ENCODE assay signal across 20 cellular contexts in the genomic region with DNA sequence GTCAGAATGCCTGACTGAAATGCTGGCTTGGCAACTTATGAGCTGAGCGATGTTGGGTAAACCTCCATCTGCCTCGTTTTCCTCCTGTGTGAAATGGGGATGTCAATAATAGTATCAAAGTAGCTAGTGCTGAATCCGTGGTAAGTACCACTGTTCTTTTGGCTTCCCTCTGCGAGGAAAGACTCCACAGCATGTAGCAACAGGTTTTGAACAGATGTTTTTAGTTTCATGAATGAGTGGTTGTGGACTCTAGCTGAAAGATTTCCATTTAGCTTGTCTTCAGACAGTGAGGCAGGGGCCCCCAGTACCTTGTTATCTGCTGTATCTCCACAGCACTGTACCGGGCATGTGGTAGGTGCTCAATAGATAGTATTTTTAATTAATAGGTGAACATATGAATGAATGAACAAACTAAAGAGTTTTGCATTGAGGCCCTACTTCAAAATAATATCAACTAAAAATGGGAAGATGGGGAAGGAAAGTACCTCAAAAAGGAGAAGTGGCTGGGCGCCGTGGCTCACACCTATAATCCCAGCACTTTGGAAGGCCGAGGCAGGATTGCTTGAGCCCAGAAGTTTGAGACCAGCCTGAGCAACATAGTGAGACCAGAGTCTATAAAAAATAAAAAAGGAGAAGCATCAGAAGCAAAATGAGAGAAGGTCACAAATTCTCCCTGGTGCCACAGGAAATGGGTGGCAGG. TPM values are rescaled to one million over a fixed set of nuclear protein-coding genes. Genes with fewer than 3 reads are reported as not detected.
DNase-seq lines count a peak whose midpoint lies in the region; ATAC-seq, FAIRE-seq and TF ChIP-seq lines count a peak whose summit lies in the region.
"Had no signal": no experiment of that assay in that cellular context is flagged by ENCODE, and none has a peak within 500 bp of the region (broad histone marks: within the 10 kb centered on the region; RNA-seq: fewer than 3 reads in every experiment).

No MANE protein-coding gene starts in this region.

- no peaks in the 10 kb centered on the region for H3K36me3 ChIP-seq in K562 (ENCODE audit: control insufficient read depth, insufficient read depth, low read length)
- peaks cover 0 to 6% of the 10 kb centered on the region in 2 experiments for H3K36me3 ChIP-seq in keratinocyte (ENCODE audit: control insufficient read depth in 2 of 2, extremely low read depth in 1 of 2, insufficient read depth in 2 of 2, low read length in 2 of 2)
- H3K36me3 ChIP-seq in mesenchymal stem cell (ENCODE audit: control insufficient read depth in 1 of 2, insufficient read depth in 2 of 2, low read depth in 1 of 2, low read length in 2 of 2) = no peaks in the 10 kb centered on the region
- H3K36me3 ChIP-seq: HAP-1 had no signal

- H4K91ac ChIP-seq in mesenchymal stem cell (ENCODE audit: low read length) = no peak overlapping the region

- H3K27ac ChIP-seq in K562 (ENCODE audit: extremely low read depth, low read depth, low read length) (no peak overlapping the region), keratinocyte (ENCODE audit: control insufficient read depth, insufficient read depth, low read length) (no peak overlapping the region), mesenchymal stem cell (ENCODE audit: low read length, poor library complexity, severe bottlenecking) (no peak overlapping the region)
- H3K27ac ChIP-seq: GM23248, SK-N-MC had no signal

- H2BK5ac ChIP-seq in mesenchymal stem cell (ENCODE audit: low read depth, low read length, poor library complexity, severe bottlenecking) = no peak overlapping the region

- ATAC-seq in K562 = no peak
- ATAC-seq: Panc1, Right ventricle myocardium inferior had no signal

- BruUV-seq in K562 (replicated peaks; lab: Mats Ljungman, UMichigan) = no TSS peak

- intact Hi-C loops in K562 (cut with micrococcal nuclease) = no loop called here

- in situ Hi-C loops in K562 (cut with MboI) = no loop called here

- no peak overlapping the region for H2AK5ac ChIP-seq in mesenchymal stem cell (ENCODE audit: low read length, severe bottlenecking)

- H3K18ac ChIP-seq in mesenchymal stem cell (ENCODE audit: low read depth in 1 of 2, low read length in 2 of 2) = no peak overlapping the region

- no peak overlapping the region for H3K23ac ChIP-seq in mesenchymal stem cell (ENCODE audit: low read length in 2 of 2)

- dilution Hi-C loops in keratinocyte (cut with MboI; ENCODE audit: extremely low pct_ligation_motif_present, low sequenced_read_pairs) = no loop called here

- H3K79me1 ChIP-seq in mesenchymal stem cell (replicated peaks; ENCODE audit: low read length, poor library complexity, severe bottlenecking) = no peaks in the 10 kb centered on the region

- H3K9me1 ChIP-seq in K562 (ENCODE audit: control insufficient read depth, insufficient read depth, low read length) = no peaks in the 10 kb centered on the region
- no peaks in the 10 kb centered on the region for H3K9me1 ChIP-seq in keratinocyte (ENCODE audit: control insufficient read depth, extremely low read depth, insufficient read depth, low read length)

- H3K9ac ChIP-seq in K562 (ENCODE audit: insufficient read depth in 1 of 2, low read depth in 2 of 2, low read length in 2 of 2) = peak overlapping the region in 1 of 2 experiments; percentile 63; a peak in 1 of 4 replicates
- H3K9ac ChIP-seq in keratinocyte (ENCODE audit: control insufficient read depth, extremely low read depth, insufficient read depth, low read length) = no peak overlapping the region
- no peak overlapping the region for H3K9ac ChIP-seq in mesenchymal stem cell (ENCODE audit: low read length)
- H3K9ac ChIP-seq: GM23248 had no signal

- H3K79me2 ChIP-seq in K562 (ENCODE audit: control insufficient read depth, insufficient read depth, low read length) (no peaks in the 10 kb centered on the region), keratinocyte (ENCODE audit: control insufficient read depth, insufficient read depth, low read length) (no peaks in the 10 kb centered on the region)

- no peaks in the 10 kb centered on the region for H3K9me3 ChIP-seq in K562 (replicated peaks; ENCODE audit: control insufficient read depth, insufficient read depth, low read depth, low read length)
- H3K9me3 ChIP-seq in keratinocyte (ENCODE audit: control insufficient read depth, low read depth, low read length) = no peaks in the 10 kb centered on the region
- H3K9me3 ChIP-seq in mesenchymal stem cell (ENCODE audit: control insufficient read depth, low read length) = no peaks in the 10 kb centered on the region
- H3K9me3 ChIP-seq: HAP-1 had no signal

- no peak overlapping the region for H3K14ac ChIP-seq in mesenchymal stem cell (ENCODE audit: low read length in 2 of 2)

- DNase-seq in GM12891 (ENCODE audit: insufficient read length, low spot score) = no peak
- DNase-seq in NCI-H2171 (lab: John Stamatoyannopoulos, UW) = peak; percentile 20
- no peak for DNase-seq in K562 (ENCODE audit: extremely low read depth in 1 of 4, low spot score in 3 of 4)
- no peak for DNase-seq in keratinocyte (ENCODE audit: low read depth, low spot score)
- DNase-seq in NCI-H2029 treated with DMSO at 0.1 percent for 48 hours (lab: John Stamatoyannopoulos, UW) = no peak
- no peak for DNase-seq in NCI-H345 (lab: John Stamatoyannopoulos, UW)
- DNase-seq in NCI-H2107 treated with DMSO at 0.1 percent for 48 hours (lab: John Stamatoyannopoulos, UW; ENCODE audit: unreplicated experiment) = no peak
- no peak for DNase-seq in mesenchymal stem cell
- DNase-seq: GDM1, GM23248, Karpas-422, MM.1S, NCI-H1105, NCI-H2107, NCI-H526 had no signal

- no peaks in the 10 kb centered on the region for H3K27me3 ChIP-seq in K562 (ENCODE audit: control insufficient read depth in 2 of 2, insufficient read depth in 2 of 2, low read length in 2 of 2)
- H3K27me3 ChIP-seq in keratinocyte (ENCODE audit: control insufficient read depth, extremely low read depth, insufficient read depth, low read length) = no peaks in the 10 kb centered on the region
- H3K27me3 ChIP-seq in mesenchymal stem cell (ENCODE audit: control insufficient read depth in 1 of 2, insufficient read depth in 1 of 2, low read length in 2 of 2) = peaks cover 0 to 3% of the 10 kb centered on the region in 2 experiments

- TF ChIP-seq CTCF in K562 (IDR thresholded peaks at IDR 0.05 in 2 of 3, conservative IDR thresholded peaks at IDR 0.05 in 1 of 3; ENCODE audit: insufficient read depth in 2 of 3, low read depth in 1 of 3, low read length in 3 of 3) = no peak
- no peak for TF ChIP-seq CTCF in keratinocyte (optimal IDR thresholded peaks at IDR 0.05 in 1 of 3, IDR thresholded peaks at IDR 0.05 in 1 of 3, conservative IDR thresholded peaks at IDR 0.05 in 1 of 3; ENCODE audit: extremely low read depth in 1 of 3, insufficient read depth in 2 of 3, low read length in 3 of 3)

- TF ChIP-seq POLR2A in GM12891 (IDR thresholded peaks at IDR 0.05; ENCODE audit: low read depth, low read length) = no peak
- no peak for TF ChIP-seq POLR2A in K562 (conservative IDR thresholded peaks at IDR 0.05)

- POLR2A ChIA-PET in K562 (lab: Yijun Ruan, JAX) = interaction anchor here (0.6 to 2.5 kb wide), 9 partner anchors 11 to 219 kb away, joined by 3 to 13 read pairs (median 4); no protein-coding TSS in a partner anchor

- WGBS in K562 (ENCODE audit: insufficient coverage, low coverage, missing lambda C conversion rate) = 45% methylated on average over 8 of the region's 8 CpGs
- 90% methylated on average over 7 of the region's 8 CpGs for WGBS in mesenchymal stem cell

- no peak overlapping the region for H2BK120ac ChIP-seq in mesenchymal stem cell (ENCODE audit: low read depth, low read length)

- H2AFZ ChIP-seq in K562 (ENCODE audit: low read depth, low read length) (peak overlapping the region; percentile 37), keratinocyte (ENCODE audit: control insufficient read depth, low read length) (peak overlapping the region; percentile 23), mesenchymal stem cell (ENCODE audit: low read depth, low read length) (no peak overlapping the region)
- H2AFZ ChIP-seq: GM23248 had no signal

- no peak overlapping the region for H3K4ac ChIP-seq in mesenchymal stem cell (ENCODE audit: low read depth in 1 of 2, low read length in 2 of 2)

- TF ChIP-seq EP300 in K562 (IDR thresholded peaks at IDR 0.05; ENCODE audit: low read length) = no peak

- H4K8ac ChIP-seq in mesenchymal stem cell (ENCODE audit: low read length) = no peak overlapping the region

- no peak overlapping the region for H3K4me3 ChIP-seq in K562
- H3K4me3 ChIP-seq in keratinocyte (ENCODE audit: control insufficient read depth in 2 of 3, extremely low read depth in 1 of 3, insufficient read depth in 2 of 3, low read depth in 1 of 3, low read length in 3 of 3) = no peak overlapping the region
- H3K4me3 ChIP-seq in mesenchymal stem cell (ENCODE audit: insufficient read depth in 1 of 2, low read depth in 1 of 2, low read length in 2 of 2) = no peak overlapping the region
- H3K4me3 ChIP-seq: GM23248, HAP-1, SK-N-MC had no signal

- no peak for TF ChIP-seq RAD21 in K562 (CRISPR knock-in tag; conservative IDR thresholded peaks at IDR 0.05 in 1 of 2, IDR thresholded peaks at IDR 0.05 in 1 of 2)

- H2BK15ac ChIP-seq in mesenchymal stem cell (ENCODE audit: low read depth, poor library complexity, severe bottlenecking) = no peak overlapping the region

- H3K4me2 ChIP-seq in K562 (ENCODE audit: insufficient read depth, low read length) (no peak overlapping the region), keratinocyte (ENCODE audit: control insufficient read depth, extremely low read depth, insufficient read depth, low read depth, low read length) (peak overlapping the region; percentile 49), mesenchymal stem cell (ENCODE audit: low read length, poor library complexity, severe bottlenecking) (no peak overlapping the region)

- H4K20me1 ChIP-seq in K562 (replicated peaks; ENCODE audit: control insufficient read depth, insufficient read depth, low read length) (no peaks in the 10 kb centered on the region), keratinocyte (ENCODE audit: control insufficient read depth, extremely low read depth, insufficient read depth, low read length) (no peaks in the 10 kb centered on the region)

- FAIRE-seq in GM12891 (lab: Jason Lieb, UNC) = no peak
- no peak for FAIRE-seq in K562 (lab: Jason Lieb, UNC)
- peak; percentile 86 for FAIRE-seq in keratinocyte (lab: Jason Lieb, UNC)
- FAIRE-seq: GM19239 had no signal

- H3K4me1 ChIP-seq in K562 (replicated peaks in 1 of 2; ENCODE audit: control insufficient read depth in 2 of 2, insufficient read depth in 2 of 2, low read length in 2 of 2) = peaks cover 3 to 15% of the 10 kb centered on the region in 2 experiments; a peak in 4 of 5 replicates
- H3K4me1 ChIP-seq in keratinocyte (ENCODE audit: control insufficient read depth, extremely low read depth, insufficient read depth, low read length) = peaks cover 24% of the 10 kb centered on the region
- H3K4me1 ChIP-seq in mesenchymal stem cell (ENCODE audit: control insufficient read depth, insufficient read depth, low read depth, low read length) = peaks cover 2% of the 10 kb centered on the region
- H3K4me1 ChIP-seq: HAP-1 had no signal

- CTCF ChIA-PET in K562 (lab: Yijun Ruan, JAX; ENCODE audit: low intra/inter-chr PET ratio) = no interaction called here

- H2BK12ac ChIP-seq in mesenchymal stem cell (ENCODE audit: low read length in 2 of 2) = no peak overlapping the region

RNA-seq across cellular contexts. Expression of gene DLG5, which starts 5.6 kb away (rescaled TPM):
- polyA plus RNA-seq in GM12891 (2012; ENCODE audit: low read depth, missing spikeins) = 1.7 TPM
- total RNA-seq in K562 (2011; cell fraction: chromatin; rRNA removed; ENCODE audit: low replicate concordance) = 91.9 and 204 TPM in 2 replicates
- total RNA-seq in K562 (2011; cell fraction: nucleolus; rRNA removed) = 90.6 and 92.5 TPM in 2 replicates
- 67.2 and 68.6 TPM in 2 replicates for total RNA-seq in K562 (2011; cell fraction: nucleoplasm; rRNA removed)
- total RNA-seq in K562 (2014; rRNA removed) = 10.1 and 13.6 TPM in 2 replicates
- total RNA-seq in K562 (2014; rRNA removed; fragmentation: Illumina TruSeq; extraction: Trizol) = 9.2 and 9.6 TPM in 2 replicates
- total RNA-seq in K562 (2015; rRNA removed; fragmentation: Illumina TruSeq; extraction: Trizol) = 11.0 and 11.2 TPM in 2 replicates
- 24.0 and 26.8 TPM in 2 replicates for total RNA-seq in K562 (2021)
- 8.8 and 11.9 TPM in 2 replicates for polyA plus RNA-seq in K562 (2011; rRNA removed)
- polyA plus RNA-seq in K562 (2011; cell fraction: cytosol; rRNA removed) = 8.1 and 10.6 TPM in 2 replicates
- 72.9 and 124 TPM in 2 replicates for polyA plus RNA-seq in K562 (2011; cell fraction: nucleus; rRNA removed)
- 16.0 and 23.5 TPM in 2 replicates for polyA plus RNA-seq in K562 (2012)
- 17.9 and 18.8 TPM in 2 replicates for polyA plus RNA-seq in K562 (2014; fragmentation: Illumina TruSeq; extraction: Trizol)
- polyA plus RNA-seq in K562 (2014; fragmentation: Nextera tagmentation; extraction: Ambion mirVana) = 1 to 10 TPM; 1.4 to 1.5 TPM
- polyA plus RNA-seq in K562 (2014; rRNA removed) = 17.2 and 17.3 TPM in 2 replicates
- 11.9 and 15.3 TPM in 2 replicates for polyA minus RNA-seq in K562 (2011; rRNA and poly(A)+ RNA removed)
- polyA minus RNA-seq in K562 (2011; cell fraction: cytosol; rRNA and poly(A)+ RNA removed) = 7.3 and 10.1 TPM in 2 replicates
- polyA minus RNA-seq in K562 (2011; cell fraction: nucleus; rRNA and poly(A)+ RNA removed) = 27.9 and 33.8 TPM in 2 replicates
- 9.5 to 35.9 TPM (median 17.2 TPM) in 3 replicates for polyA plus RNA-seq in keratinocyte
- polyA plus RNA-seq in keratinocyte (2011; ENCODE audit: low read depth) = 33.6 TPM
- polyA plus RNA-seq in keratinocyte (2011; cell fraction: cytosol; rRNA removed) = 15.5 and 21.6 TPM in 2 replicates
- 59.9 and 60.9 TPM in 2 replicates for polyA plus RNA-seq in keratinocyte (2011; cell fraction: nucleus; rRNA removed)
- polyA plus RNA-seq in keratinocyte (2012; ENCODE audit: low replicate concordance) = 23.2 and 49.6 TPM in 2 replicates
- 23.1 to 123 TPM (median 41.6 TPM) in 3 replicates for polyA minus RNA-seq in keratinocyte
- 34.3 TPM for polyA minus RNA-seq in keratinocyte (2011; cell fraction: cytosol; rRNA and poly(A)+ RNA removed)
- polyA minus RNA-seq in keratinocyte (2011; cell fraction: nucleus; rRNA and poly(A)+ RNA removed) = 61.4 and 75.7 TPM in 2 replicates
- polyA plus RNA-seq in mesenchymal stem cell (2013, experiment 1 of 2) = 35.0 TPM
- 33.7 TPM for polyA plus RNA-seq in mesenchymal stem cell (2013, experiment 2 of 2)
